Comparison of ENCODE assay signal across 15 cellular contexts in the genomic region with DNA sequence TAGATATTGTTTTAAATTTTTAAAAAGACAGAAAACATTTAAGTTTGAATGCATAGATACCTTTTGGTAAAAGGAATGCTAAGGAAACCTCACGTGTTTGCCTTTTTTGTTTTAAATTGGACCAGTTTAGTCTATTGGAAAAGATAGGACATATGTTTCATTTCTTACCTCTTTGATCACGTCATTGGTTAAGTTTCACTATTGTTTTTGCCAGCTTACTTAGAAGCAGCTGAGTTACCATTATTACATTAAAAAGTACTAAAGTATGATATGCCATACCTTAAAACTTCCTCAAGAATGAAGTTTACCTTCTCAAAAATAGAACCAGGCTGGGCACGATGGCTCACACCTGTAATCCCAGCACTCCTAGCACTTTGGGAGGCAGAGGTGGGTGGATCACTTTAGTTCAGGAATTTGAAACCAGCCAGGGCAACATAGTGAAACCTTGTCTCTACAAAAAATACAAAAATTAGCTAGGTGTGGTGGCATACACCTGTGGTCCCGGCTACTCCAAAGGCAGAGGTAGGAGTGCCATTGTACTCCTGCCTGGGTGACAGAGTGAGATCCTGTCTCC. TPM values are rescaled to one million over a fixed set of nuclear protein-coding genes. Genes with fewer than 3 reads are reported as not detected.
A peak's percentile ranks its signal among the peaks of the same experiment; 100 is the strongest.
DNase-seq lines count a peak whose midpoint lies in the region; ATAC-seq and TF ChIP-seq lines count a peak whose summit lies in the region.
"Had no signal": no experiment of that assay in that cellular context is flagged by ENCODE, and none has a peak within 500 bp of the region (broad histone marks: within the 10 kb centered on the region; RNA-seq: fewer than 3 reads in every experiment).

No MANE protein-coding gene starts in this region.

- BruUV-seq in Panc1 (replicated peaks; lab: Mats Ljungman, UMichigan), result no TSS peak

- peak overlapping the region; percentile 99 for H3K27ac Mint-ChIP-seq in endothelial cell (ENCODE audit: unreplicated experiment)
- H3K27ac Mint-ChIP-seq in type B pancreatic cell, result peak overlapping the region; percentile 81
- H3K27ac Mint-ChIP-seq in naive thymus-derived CD8-positive, alpha-beta T cell, result no peak overlapping the region

- no peaks in the 10 kb centered on the region for H3K27me3 ChIP-seq in Panc1 (ENCODE audit: control insufficient read depth, insufficient read depth, low read length)
- H3K27me3 ChIP-seq: SJCRH30 had no signal

- H3K36me3 Mint-ChIP-seq in endothelial cell (ENCODE audit: low read depth, unreplicated experiment) (peaks cover 4% of the 10 kb centered on the region), type B pancreatic cell (no peaks in the 10 kb centered on the region)
- no peaks in the 10 kb centered on the region for H3K36me3 Mint-ChIP-seq in naive thymus-derived CD8-positive, alpha-beta T cell

- DNase-seq in Panc1 (ENCODE audit: low read depth, low spot score) (no peak), endothelial cell (ENCODE audit: low spot score) (no peak), type B pancreatic cell (ENCODE audit: extremely low spot score, unreplicated experiment) (no peak), substantia nigra (lab: John Stamatoyannopoulos, UW) (no peak), T1000 (lab: John Stamatoyannopoulos, UW) (no peak)
- no peak for DNase-seq in naive thymus-derived CD8-positive, alpha-beta T cell
- DNase-seq: DND-41, NCI-H1417 treated with DMSO at 0.1 percent for 48 hours, NCI-H1930, NCI-H524, NCI-H82, PC-3, SJCRH30 had no signal

- H3K36me3 ChIP-seq in Panc1 (ENCODE audit: control insufficient read depth, insufficient read depth, low read length), result no peaks in the 10 kb centered on the region
- H3K36me3 ChIP-seq: SJCRH30 had no signal

- H3K27ac ChIP-seq in Panc1 (ENCODE audit: low read length) (peak overlapping the region; percentile 81), substantia nigra (ENCODE audit: low read depth, low read length, poor library complexity, severe bottlenecking) (no peak overlapping the region)
- H3K27ac ChIP-seq: C4-2B, SJCRH30 had no signal

- H3K9me3 ChIP-seq in Panc1 (ENCODE audit: control insufficient read depth, insufficient read depth, low read depth, low read length), result no peaks in the 10 kb centered on the region
- H3K9me3 ChIP-seq: SJCRH30 had no signal

- ATAC-seq in HG03432 (IDR thresholded peaks at IDR 0.05; ENCODE audit: unreplicated experiment) (peak; percentile 40), Panc1 (no peak)
- no peak for ATAC-seq in naive thymus-derived CD8-positive, alpha-beta T cell
- ATAC-seq: PC-3 had no signal

- 0 out of 4 replicates have a peak overlapping the region, but pooled peaks of 1 of the 2 experiments have one; percentile 10 for H3K4me3 ChIP-seq in Panc1 (ENCODE audit: low read depth in 2 of 2, low read length in 2 of 2)
- H3K4me3 ChIP-seq: SJCRH30 had no signal

- no peaks in the 10 kb centered on the region for H3K9me3 Mint-ChIP-seq in endothelial cell (ENCODE audit: unreplicated experiment)
- H3K9me3 Mint-ChIP-seq in type B pancreatic cell, result peaks cover 5% of the 10 kb centered on the region
- H3K9me3 Mint-ChIP-seq in naive thymus-derived CD8-positive, alpha-beta T cell, result no peaks in the 10 kb centered on the region

- CTCF ChIA-PET in Panc1 (lab: Charles Lee), result no interaction called here

- in situ Hi-C loops in Panc1 (cut with HindIII; ENCODE audit: low pct_unique_long_range_greater_than_20kb, low sequenced_read_pairs), result loop anchor here (5.0 kb wide), 1 partner anchor 47 kb away; no protein-coding TSS in a partner anchor

- TF ChIP-seq CTCF in Panc1 (IDR thresholded peaks at IDR 0.05) (no peak), endothelial cell (IDR thresholded peaks at IDR 0.05; ENCODE audit: unreplicated experiment) (no peak), type B pancreatic cell (conservative IDR thresholded peaks at IDR 0.05) (no peak)

- intact Hi-C loops in Panc1 (cut with micrococcal nuclease; ENCODE audit: unreplicated experiment), result no loop called here

- POLR2A ChIA-PET in Panc1 (lab: Charles Lee), result interaction anchor here (0.7 kb wide), 1 partner anchor 171 kb away, joined by 4 read pairs; no protein-coding TSS in a partner anchor
- POLR2A ChIA-PET in naive thymus-derived CD8-positive, alpha-beta T cell (lab: Charles Lee), result no interaction called here

- peaks cover 43% of the 10 kb centered on the region for H3K4me1 Mint-ChIP-seq in endothelial cell (ENCODE audit: unreplicated experiment)
- peaks cover 14% of the 10 kb centered on the region for H3K4me1 Mint-ChIP-seq in type B pancreatic cell (ENCODE audit: unreplicated experiment)
- H3K4me1 Mint-ChIP-seq in naive thymus-derived CD8-positive, alpha-beta T cell, result peaks cover 0 to 5% (median under 1%) of the 10 kb centered on the region in 4 donors

- H3K27me3 Mint-ChIP-seq in endothelial cell (ENCODE audit: unreplicated experiment) (peaks cover 2% of the 10 kb centered on the region), type B pancreatic cell (no peaks in the 10 kb centered on the region)
- peaks cover 8 to 24% (median 15%) of the 10 kb centered on the region in 5 donors for H3K27me3 Mint-ChIP-seq in naive thymus-derived CD8-positive, alpha-beta T cell

- H3K4me1 ChIP-seq in Panc1 (ENCODE audit: control insufficient read depth, insufficient read depth, low read length), result peaks cover 54% of the 10 kb centered on the region

- H3K4me3 Mint-ChIP-seq in endothelial cell (ENCODE audit: unreplicated experiment) (no peak overlapping the region), type B pancreatic cell (peak overlapping the region; percentile 24)
- H3K4me3 Mint-ChIP-seq in naive thymus-derived CD8-positive, alpha-beta T cell, result no peak overlapping the region

RNA-seq across cellular contexts. Expression of a gene that starts 54.4 kb away (rescaled TPM):
- total RNA-seq in Panc1 (2021; ENCODE audit: unreplicated experiment) (26.8 TPM), endothelial cell (ENCODE audit: unreplicated experiment) (49.3 TPM), type B pancreatic cell (ENCODE audit: low replicate concordance) (13.1 and 14.9 TPM in 2 replicates)
- polyA plus RNA-seq in Panc1 (2012; ENCODE audit: insufficient read length), result 10.4 TPM
- total RNA-seq in naive thymus-derived CD8-positive, alpha-beta T cell, result not detected
- under 1 TPM; 0.01 to 0.04 (median 0.03) TPM for polyA plus RNA-seq in naive thymus-derived CD8-positive, alpha-beta T cell

Comparison
In these comparisons a context has a peak if more than half of its experiments do, and no peak if none do; other contexts are left out.
1. H3K27ac Mint-ChIP-seq: peak in endothelial cell (single experiment) and type B pancreatic cell (single experiment); none in naive thymus-derived CD8-positive, alpha-beta T cell (0 of 10).
2. RNA of a gene that starts 54.4 kb away (total RNA-seq): 49.3 TPM in endothelial cell (single experiment), 26.8 TPM in Panc1 (single experiment) and 13.1 to 14.9 TPM in type B pancreatic cell; not detected in naive thymus-derived CD8-positive, alpha-beta T cell; every median in the first group is over 10 times any median in the second.